2 cellular contexts compared by ENCODE assay signal in the genomic region with DNA sequence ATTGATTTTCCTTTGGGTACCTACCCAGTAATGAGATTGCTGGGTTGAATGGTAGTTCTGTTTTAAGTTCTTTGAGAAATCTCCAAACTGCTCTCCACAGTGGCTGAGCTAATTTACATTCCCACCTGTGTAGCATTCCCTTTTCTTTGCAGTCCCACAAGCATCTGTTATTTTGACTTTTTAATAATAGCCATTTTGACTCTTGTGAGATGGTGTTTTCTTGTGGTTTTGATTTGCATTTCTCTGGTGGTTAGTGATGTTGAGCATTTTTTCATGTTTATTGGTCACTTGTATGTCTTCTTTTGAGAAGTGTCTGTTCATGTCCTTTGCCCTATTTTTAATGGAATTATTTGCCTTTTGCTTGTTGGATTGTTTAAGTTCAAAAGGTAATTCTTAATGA. TPM values are rescaled to one million over a fixed set of nuclear protein-coding genes. Genes with fewer than 3 reads are reported as not detected.
"Had no signal": no experiment of that assay in that cellular context is flagged by ENCODE, and none has a peak within 500 bp of the region (broad histone marks: within the 10 kb centered on the region; RNA-seq: fewer than 3 reads in every experiment).

No MANE protein-coding gene starts in this region.

RNA-seq across cellular contexts. Expression of gene TMEFF1, which starts 34.4 kb away (rescaled TPM):
- total RNA-seq: lower leg skin, thoracic aorta had no signal
